Comparison of ENCODE assay signal across 9 cellular contexts in genomic region chr1:203797216-203797615, GRCh38. TPM values are rescaled to one million over a fixed set of nuclear protein-coding genes. Genes with fewer than 3 reads are reported as not detected.
DNase-seq lines count a peak whose midpoint lies in the region; ATAC-seq and TF ChIP-seq lines count a peak whose summit lies in the region.
"Had no signal": no experiment of that assay in that cellular context is flagged by ENCODE, and none has a peak within 500 bp of the region (broad histone marks: within the 10 kb centered on the region; RNA-seq: fewer than 3 reads in every experiment).

No MANE protein-coding gene starts in this region.

- no peak for TF ChIP-seq POLR2A in uterus (IDR thresholded peaks at IDR 0.05)

- no peak overlapping the region for H2BK15ac ChIP-seq in mesendoderm (replicated peaks; ENCODE audit: low read depth)

- H3K79me2 ChIP-seq in mesendoderm (ENCODE audit: control insufficient read depth, insufficient read depth, low read length) = peaks cover 43% of the 10 kb centered on the region

- WGBS in mesendoderm (ENCODE audit: extremely low coverage, insufficient coverage, low lambda C conversion rate) = no CpG with 5 or more reads among the region's 2 CpGs

- no peak overlapping the region for H2BK5ac ChIP-seq in mesendoderm (ENCODE audit: low read length)

- intact Hi-C loops in left ventricle myocardium inferior (cut with micrococcal nuclease) (no loop called here), Right ventricle myocardium superior (cut with DNase I) (no loop called here), uterus (cut with DNase I; ENCODE audit: low total_unique reads) (no loop called here)

- no peak overlapping the region for H3K23ac ChIP-seq in mesendoderm (ENCODE audit: low read length)

- no peak overlapping the region for H3K18ac ChIP-seq in mesendoderm (ENCODE audit: low read length)

- H3K9me3 ChIP-seq in left ventricle myocardium inferior (replicated peaks) = no peaks in the 10 kb centered on the region
- no peaks in the 10 kb centered on the region for H3K9me3 ChIP-seq in uterus

- H3K4me1 ChIP-seq in left ventricle myocardium inferior (peaks cover 65% of the 10 kb centered on the region), mesendoderm (ENCODE audit: control insufficient read depth, low read depth, low read length) (peaks cover 7% of the 10 kb centered on the region), uterus (peaks cover 8 to 12% of the 10 kb centered on the region in 2 donors)

- H4K8ac ChIP-seq in mesendoderm (ENCODE audit: low read depth, low read length) = peak overlapping the region; percentile 65

- H3K4me3 ChIP-seq in left ventricle myocardium inferior (peak overlapping the region; percentile 77), astrocyte of the cerebellum (ENCODE audit: low read depth, low read length) (peak overlapping the region; percentile 58), mesendoderm (ENCODE audit: low read length) (no peak overlapping the region), uterus (peak overlapping the region in 1 of 2 donors; percentile 63)

- in situ Hi-C loops in astrocyte of the cerebellum (cut with HindIII; ENCODE audit: low sequenced_read_pairs) = loop anchor here (5.0 kb wide), 1 partner anchor 70 kb away; no protein-coding TSS in a partner anchor

- H3K79me1 ChIP-seq in mesendoderm (ENCODE audit: low read length) = peaks cover 25% of the 10 kb centered on the region

- no peak for TF ChIP-seq CTCF in left ventricle myocardium inferior (IDR thresholded peaks at IDR 0.05; ENCODE audit: borderline replicate concordance)
- TF ChIP-seq CTCF in astrocyte of the cerebellum (IDR thresholded peaks at IDR 0.05; ENCODE audit: low read depth, low read length, missing control alignments) = no peak
- TF ChIP-seq CTCF in uterus (IDR thresholded peaks at IDR 0.05) = no peak

- peak overlapping the region; percentile 81 for H3K4me2 ChIP-seq in mesendoderm (ENCODE audit: low read length)

- H3K27me3 ChIP-seq in left ventricle myocardium inferior (ENCODE audit: low read depth) (no peaks in the 10 kb centered on the region), mesendoderm (ENCODE audit: insufficient read depth, low read length, poor library complexity) (no peaks in the 10 kb centered on the region), uterus (no peaks in the 10 kb centered on the region)

- ATAC-seq in Right ventricle myocardium superior (ENCODE audit: poor library complexity) (no peak), GM19324 (IDR thresholded peaks at IDR 0.05; ENCODE audit: low FRiP score, unreplicated experiment) (no peak), GM21717 (IDR thresholded peaks at IDR 0.05; ENCODE audit: unreplicated experiment) (no peak)

- peaks cover 4% of the 10 kb centered on the region for H3K36me3 ChIP-seq in left ventricle myocardium inferior
- H3K36me3 ChIP-seq in mesendoderm (ENCODE audit: control insufficient read depth, insufficient read depth, low read length) = peaks cover 2% of the 10 kb centered on the region
- no peaks in the 10 kb centered on the region for H3K36me3 ChIP-seq in uterus

- no peak overlapping the region for H2AK5ac ChIP-seq in mesendoderm (ENCODE audit: low read length)

- no peak overlapping the region for H2BK120ac ChIP-seq in mesendoderm (ENCODE audit: low read depth, low read length)

- peak overlapping the region; percentile 72 for H3K9ac ChIP-seq in mesendoderm (ENCODE audit: low read length)

- no peak overlapping the region for H3K4ac ChIP-seq in mesendoderm (ENCODE audit: low read depth, low read length)

- peak overlapping the region; percentile 71 for H3K56ac ChIP-seq in mesendoderm (ENCODE audit: low read length)

- H4K5ac ChIP-seq in mesendoderm (ENCODE audit: low read length) = no peak overlapping the region

- peak overlapping the region; percentile 96 for H3K27ac ChIP-seq in left ventricle myocardium inferior (replicated peaks)
- H3K27ac ChIP-seq in mesendoderm (ENCODE audit: low read depth, low read length) = no peak overlapping the region
- H3K27ac ChIP-seq in uterus = peak overlapping the region; percentile 93 to 97

- DNase-seq in left ventricle myocardium inferior (no peak), Right ventricle myocardium superior (no peak), astrocyte of the cerebellum (ENCODE audit: low read depth) (no peak), mesendoderm (no peak), uterus (no peak), NCI-H226 (no peak)

RNA-seq across cellular contexts. Expression of gene ZBED6, which starts 1.8 kb away (rescaled TPM):
- total RNA-seq in left ventricle myocardium inferior (11.1 TPM), Right ventricle myocardium superior (12.3 TPM), uterus (10 to 100 TPM in 3 of 4 donors, 1 to 10 TPM in 1; 2.3 to 63.2 (median 30.6) TPM)
- 4.3 TPM for polyA plus RNA-seq in mesendoderm (2013, experiment 1 of 2)
- polyA plus RNA-seq in mesendoderm (2013, experiment 2 of 2) = 4.5 TPM

RNA-seq across cellular contexts. Expression of gene ZC3H11A, which starts 1.8 kb away (rescaled TPM):
- total RNA-seq in left ventricle myocardium inferior = 50.1 TPM
- 49.2 TPM for total RNA-seq in Right ventricle myocardium superior
- polyA plus RNA-seq in mesendoderm (2013, experiment 1 of 2) = 46.8 TPM
- polyA plus RNA-seq in mesendoderm (2013, experiment 2 of 2) = 46.4 TPM
- 100 to 1,000 TPM in 1 of 4 donors, 10 to 100 TPM in 3; 60.9 to 179 (median 87.1) TPM for total RNA-seq in uterus

RNA-seq across cellular contexts. Expression of gene LAX1, which starts 32.2 kb away (rescaled TPM):
- total RNA-seq in left ventricle myocardium inferior = not detected
- 0.24 TPM for total RNA-seq in Right ventricle myocardium superior
- polyA plus RNA-seq in mesendoderm (2013, experiment 1 of 2) = 0.01 TPM
- 0.03 TPM for polyA plus RNA-seq in mesendoderm (2013, experiment 2 of 2)
- 1 to 10 TPM in 1 of 4 donors, under 1 TPM in 2, not detected in 1; 0.28 to 2.0 (median 0.61) TPM for total RNA-seq in uterus
- total RNA-seq: Daoy had no signal
